ENCODE assay signal across 8 cellular contexts in genomic region chr22:38219644-38220043, GRCh38. TPM values are rescaled to one million over a fixed set of nuclear protein-coding genes. Genes with fewer than 3 reads are reported as not detected.
A peak's percentile ranks its signal among the peaks of the same experiment; 100 is the strongest.
DNase-seq lines count a peak whose midpoint lies in the region; ATAC-seq and TF ChIP-seq lines count a peak whose summit lies in the region.

No MANE protein-coding gene starts in this region.

- no peak overlapping the region for H2AFZ ChIP-seq in H9 (ENCODE audit: low read length)

- H3T11ph ChIP-seq in H9 (ENCODE audit: low read length), result no peak overlapping the region

- ATAC-seq in HG02759 (IDR thresholded peaks at IDR 0.05; ENCODE audit: unreplicated experiment) (no peak), HG03175 (IDR thresholded peaks at IDR 0.05; ENCODE audit: unreplicated experiment) (no peak)

- no peak overlapping the region for H3K56ac ChIP-seq in H9 (ENCODE audit: insufficient read length, low read depth, low read length)

- no peaks in the 10 kb centered on the region for H3K79me1 ChIP-seq in H9 (ENCODE audit: insufficient read depth, low read depth, low read length, poor library complexity, severe bottlenecking)

- no peak for DNase-seq in H9
- DNase-seq in activated CD4-positive, alpha-beta memory T cell treated with anti-CD3 and anti-CD28 coated beads for 36 hours, result no peak
- no peak for DNase-seq in immature natural killer cell
- no peak for DNase-seq in MV-4-11 (lab: John Stamatoyannopoulos, UW)
- DNase-seq in NOMO-1 treated with DMSO at 0.1 percent for 48 hours (lab: John Stamatoyannopoulos, UW; ENCODE audit: unreplicated experiment), result no peak

- no peak overlapping the region for H2BK12ac ChIP-seq in H9 (ENCODE audit: insufficient read length, low read depth, low read length)

- no peak overlapping the region for H3K23ac ChIP-seq in H9 (ENCODE audit: insufficient read length, low read depth, low read length)

- H3K4me3 ChIP-seq in skin epidermis, result no peak overlapping the region

- H3K14ac ChIP-seq in H9 (ENCODE audit: insufficient read depth, low read length), result no peak overlapping the region

- POLR2A ChIA-PET in activated CD4-positive, alpha-beta memory T cell treated with anti-CD3 and anti-CD28 coated beads for 36 hours (lab: Charles Lee), result interaction anchor here (1.1 to 1.6 kb wide), 2 partner anchors 18 to 39 kb away, joined by 3 to 8 read pairs; partner anchors contain the start of gene MAFF

- peaks cover 24 to 38% of the 10 kb centered on the region in 2 experiments for H3K4me1 Mint-ChIP-seq in H9
- H3K4me1 Mint-ChIP-seq in activated CD4-positive, alpha-beta memory T cell treated with anti-CD3 and anti-CD28 coated beads for 36 hours (ENCODE audit: low read depth), result peaks cover 31% of the 10 kb centered on the region
- peaks cover 24 to 30% of the 10 kb centered on the region in 2 donors for H3K4me1 Mint-ChIP-seq in immature natural killer cell

- H4K5ac ChIP-seq in H9 (ENCODE audit: insufficient read length, low read depth, low read length), result no peak overlapping the region

- H3K18ac ChIP-seq in H9 (ENCODE audit: insufficient read length, low read depth, low read length), result peak overlapping the region; percentile 82

- H3K4me1 ChIP-seq in H9 (ENCODE audit: insufficient read depth, low read length), result peaks cover 4% of the 10 kb centered on the region; the same call in 1 of the 2 replicates

- H4K91ac ChIP-seq in H9 (ENCODE audit: insufficient read length, low read depth, low read length), result no peak overlapping the region

- no peak overlapping the region for H4K8ac ChIP-seq in H9 (replicated peaks; ENCODE audit: insufficient read length, low read depth, low read length)

- H3K27ac ChIP-seq in H9 (ENCODE audit: insufficient read length, low read depth, low read length) (no peak overlapping the region), skin epidermis (peak overlapping the region in 20 of 21 experiments; percentile 19 to 91 (median 78))

- no CpG with 5 or more reads among the region's 10 CpGs for WGBS in H9 (ENCODE audit: extremely low coverage, insufficient read length, low lambda C conversion rate)

- no peak overlapping the region for H3K4ac ChIP-seq in H9 (ENCODE audit: low read depth, low read length)

- H3K27ac Mint-ChIP-seq in H9, result peak overlapping the region; percentile 91 to 96 (median 95); a peak in 5 of 7 replicates
- peak overlapping the region; percentile 77 for H3K27ac Mint-ChIP-seq in activated CD4-positive, alpha-beta memory T cell treated with anti-CD3 and anti-CD28 coated beads for 36 hours
- H3K27ac Mint-ChIP-seq in immature natural killer cell, result peak overlapping the region in 5 of 6 donors; percentile 28 to 78 (median 66)

- H3K27me3 Mint-ChIP-seq in H9 (ENCODE audit: low read depth), result no peaks in the 10 kb centered on the region
- H3K27me3 Mint-ChIP-seq in activated CD4-positive, alpha-beta memory T cell treated with anti-CD3 and anti-CD28 coated beads for 36 hours, result no peaks in the 10 kb centered on the region
- peaks cover 30 to 38% (median 37%) of the 10 kb centered on the region in 3 donors for H3K27me3 Mint-ChIP-seq in immature natural killer cell (ENCODE audit: low read depth in 3 of 3)

- H3K9me3 Mint-ChIP-seq in H9, result peaks cover 0 to 2% of the 10 kb centered on the region in 2 experiments; a peak in 1 of 5 replicates
- no peaks in the 10 kb centered on the region for H3K9me3 Mint-ChIP-seq in activated CD4-positive, alpha-beta memory T cell treated with anti-CD3 and anti-CD28 coated beads for 36 hours
- no peaks in the 10 kb centered on the region for H3K9me3 Mint-ChIP-seq in immature natural killer cell

- H2BK5ac ChIP-seq in H9 (ENCODE audit: insufficient read length, low read length), result no peak overlapping the region

- no peaks in the 10 kb centered on the region for H4K20me1 ChIP-seq in H9 (ENCODE audit: control insufficient read depth, insufficient read depth, insufficient read length)

- no peaks in the 10 kb centered on the region for H3K9me3 ChIP-seq in H9 (ENCODE audit: control insufficient read depth, low read depth, low read length)

- no peak overlapping the region for H2BK20ac ChIP-seq in H9 (ENCODE audit: low read depth, low read length, poor library complexity, severe bottlenecking)

- no peak overlapping the region for H3K9ac ChIP-seq in H9 (ENCODE audit: extremely low read depth, insufficient read length, low read length)

- intact Hi-C loops in activated CD4-positive, alpha-beta memory T cell treated with anti-CD3 and anti-CD28 coated beads for 36 hours (cut with micrococcal nuclease), result loop anchor here (5.0 kb wide), 1 partner anchor 37 kb away; the partner anchor contains the start of gene PLA2G6

- no peak overlapping the region for H2BK15ac ChIP-seq in H9 (ENCODE audit: low read depth, low read length)

- no peaks in the 10 kb centered on the region for H3K27me3 ChIP-seq in H9 (ENCODE audit: insufficient read depth, low read length)

- no peaks in the 10 kb centered on the region for H3K79me2 ChIP-seq in H9 (ENCODE audit: insufficient read depth, low read length)

- H2BK120ac ChIP-seq in H9 (ENCODE audit: low read depth, low read length, poor library complexity, severe bottlenecking), result no peak overlapping the region

- H3K4me2 ChIP-seq in H9 (ENCODE audit: insufficient read depth, insufficient read length, low read length), result no peak overlapping the region

- H2AK5ac ChIP-seq in H9 (ENCODE audit: insufficient read length, low read length), result no peak overlapping the region

- CTCF ChIA-PET in activated CD4-positive, alpha-beta memory T cell treated with anti-CD3 and anti-CD28 coated beads for 36 hours (lab: Charles Lee), result interaction anchor here (0.7 to 2.7 kb wide), 6 partner anchors 9 to 167 kb away, joined by 3 to 9 read pairs (median 3); no protein-coding TSS in a partner anchor

- no peak for TF ChIP-seq CTCF in H9 (conservative IDR thresholded peaks at IDR 0.05)

- H3K36me3 Mint-ChIP-seq in H9 (ENCODE audit: insufficient read depth in 1 of 3, low read depth in 3 of 3) (peaks cover 6 to 32% (median 20%) of the 10 kb centered on the region in 3 experiments), immature natural killer cell (peaks cover 3 to 13% (median 4%) of the 10 kb centered on the region in 3 donors)
- H3K36me3 Mint-ChIP-seq in activated CD4-positive, alpha-beta memory T cell treated with anti-CD3 and anti-CD28 coated beads for 36 hours, result peaks cover 6% of the 10 kb centered on the region

- no peaks in the 10 kb centered on the region for H3K23me2 ChIP-seq in H9 (ENCODE audit: insufficient read length, low read depth, low read length, poor library complexity, severe bottlenecking)

- H3K4me3 Mint-ChIP-seq in H9 (no peak overlapping the region; a peak in 1 of 5 replicates), immature natural killer cell (no peak overlapping the region)
- no peak overlapping the region for H3K4me3 Mint-ChIP-seq in activated CD4-positive, alpha-beta memory T cell treated with anti-CD3 and anti-CD28 coated beads for 36 hours

RNA-seq across cellular contexts. Expression of gene MAFF, which starts 17.9 kb away (rescaled TPM):
- total RNA-seq in H9 (2021), result 5.8 and 6.7 TPM in 2 replicates
- 10 to 100 TPM; 15.5 to 15.9 TPM for total RNA-seq in activated CD4-positive, alpha-beta memory T cell treated with anti-CD3 and anti-CD28 coated beads for 36 hours
- 10 to 100 TPM in 2 of 3 donors, 1 to 10 TPM in 1; 8.1 to 20.8 (median 15.2) TPM for polyA plus RNA-seq in immature natural killer cell

RNA-seq across cellular contexts. Expression of gene PLA2G6, which starts 38.0 kb away (rescaled TPM):
- total RNA-seq in H9 (2021), result 22.1 and 24.1 TPM in 2 replicates
- 10 to 100 TPM; 63.7 to 69.5 TPM for total RNA-seq in activated CD4-positive, alpha-beta memory T cell treated with anti-CD3 and anti-CD28 coated beads for 36 hours
- polyA plus RNA-seq in immature natural killer cell, result 10 to 100 TPM in 1 of 3 donors, 1 to 10 TPM in 2; 3.3 to 11.4 (median 4.2) TPM

RNA-seq across cellular contexts. Expression of gene TMEM184B, which starts 53.2 kb away (rescaled TPM):
- total RNA-seq in H9 (2021), result 51.7 and 58.5 TPM in 2 replicates
- total RNA-seq in activated CD4-positive, alpha-beta memory T cell treated with anti-CD3 and anti-CD28 coated beads for 36 hours, result 10 to 100 TPM; 24.4 to 26.6 TPM
- 10 to 100 TPM; 12.1 to 50.7 (median 30.3) TPM for polyA plus RNA-seq in immature natural killer cell
